25 cellular contexts compared by ENCODE assay signal in the genomic region with DNA sequence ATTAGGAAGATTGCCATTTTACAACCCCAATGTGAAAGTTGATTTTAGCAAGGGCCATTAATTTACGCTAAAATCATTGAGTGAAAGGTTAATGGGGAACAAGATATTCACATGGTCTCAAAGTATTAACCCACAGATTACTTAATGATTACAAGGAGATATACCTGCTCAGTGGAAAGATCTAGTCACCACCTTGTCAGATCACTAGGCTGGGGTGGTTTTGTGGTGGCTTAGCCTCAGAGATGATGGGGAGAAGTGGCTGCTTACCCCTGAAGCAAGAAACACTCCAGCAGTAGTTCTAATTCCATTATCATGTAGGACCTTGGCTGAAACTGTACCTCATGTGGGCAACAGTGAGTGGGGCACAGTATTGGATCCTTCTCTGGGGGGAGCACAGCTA.
"Had no signal": no experiment of that assay in that cellular context is flagged by ENCODE, and none has a peak within 500 bp of the region (broad histone marks: within the 10 kb centered on the region; RNA-seq: fewer than 3 reads in every experiment).

No MANE protein-coding gene starts in this region.

- H3K4me1 Mint-ChIP-seq: activated B cell treated with CpG ODN at 0.5 μM for 24 hours; activated T-helper 17 cell treated with anti-CD3 and anti-CD28 coated beads, Interleukin-2, amount 50 U/mL, for 72 hours; central memory CD8-positive, alpha-beta T cell; T-helper 17 cell had no signal

- DNase-seq: activated B cell treated with CpG ODN at 0.5 μM for 24 hours; activated CD4-positive, alpha-beta T cell treated with anti-CD3 and anti-CD28 coated beads for 48 hours; activated CD4-positive, alpha-beta T cell treated with anti-CD3 and anti-CD28 coated beads, Interleukin-2, amount 50 U/mL, for 1 hour; activated CD4-positive, alpha-beta T cell treated with anti-CD3 and anti-CD28 coated beads, Interleukin-2, amount 50 U/mL, for 48 hours; activated effector memory CD4-positive, alpha-beta T cell treated with Interleukin-2 at 50 U/mL for 16 hours; activated gamma-delta T cell treated with Interleukin-2 at 50 U/mL for 16 hours; activated naive CD4-positive, alpha-beta T cell treated with anti-CD3 and anti-CD28 coated beads, Interleukin-2, amount 50 U/mL, for 16 hours; activated naive CD4-positive, alpha-beta T cell treated with Interleukin-2 at 50 U/mL for 16 hours; activated T-cell treated with anti-CD3 and anti-CD28 coated beads, Interleukin-2, amount 50 U/mL, for 24 hours; brain microvascular endothelial cell; dorsolateral prefrontal cortex; effector memory CD4-positive, alpha-beta T cell; endodermal cell; foreskin fibroblast; head of caudate nucleus; T-helper 1 cell; T-helper 17 cell; T1000; WERI-Rb-1 had no signal

- H3K36me3 Mint-ChIP-seq: activated naive CD8-positive, alpha-beta T cell had no signal

- ATAC-seq: activated T-helper 17 cell treated with anti-CD3 and anti-CD28 coated beads, Interleukin-2, amount 50 U/mL, for 72 hours; esophagus mucosa; T-helper 17 cell had no signal

- H3K4me3 Mint-ChIP-seq: activated B cell treated with CpG ODN at 0.5 μM for 24 hours; activated naive CD8-positive, alpha-beta T cell; activated T-cell treated with anti-CD3 and anti-CD28 coated beads, Interleukin-2, amount 50 U/mL, for 24 hours; activated T-helper 17 cell treated with anti-CD3 and anti-CD28 coated beads, Interleukin-2, amount 50 U/mL, for 72 hours; central memory CD8-positive, alpha-beta T cell; dendritic cell treated with granulocyte-macrophage colony-stimulating factor and Interleukin-4, amounts not matched to agents 40 ng/mL and 50 ng/mL, for 4 days; endodermal cell; T-helper 17 cell; T-helper 2 cell treated with Interferon-gamma antibody and Interleukin-4, amounts not matched to agents 5 μg/mL and 100 μg/mL, for 36 hours had no signal

- H3K27ac Mint-ChIP-seq: activated B cell treated with CpG ODN at 0.5 μM for 24 hours; activated naive CD8-positive, alpha-beta T cell; activated T-cell treated with anti-CD3 and anti-CD28 coated beads, Interleukin-2, amount 50 U/mL, for 24 hours; activated T-helper 17 cell treated with anti-CD3 and anti-CD28 coated beads, Interleukin-2, amount 50 U/mL, for 72 hours; dendritic cell treated with granulocyte-macrophage colony-stimulating factor and Interleukin-4, amounts not matched to agents 40 ng/mL and 50 ng/mL, for 4 days; endodermal cell; T-helper 17 cell; T-helper 2 cell treated with Interferon-gamma antibody and Interleukin-4, amounts not matched to agents 5 μg/mL and 100 μg/mL, for 36 hours had no signal

- H3K9me3 Mint-ChIP-seq: activated B cell treated with CpG ODN at 0.5 μM for 24 hours; activated T-cell treated with anti-CD3 and anti-CD28 coated beads, Interleukin-2, amount 50 U/mL, for 24 hours; activated T-helper 17 cell treated with anti-CD3 and anti-CD28 coated beads, Interleukin-2, amount 50 U/mL, for 72 hours; central memory CD8-positive, alpha-beta T cell; dendritic cell treated with granulocyte-macrophage colony-stimulating factor and Interleukin-4, amounts not matched to agents 40 ng/mL and 50 ng/mL, for 4 days; endodermal cell; T-helper 2 cell treated with Interferon-gamma antibody and Interleukin-4, amounts not matched to agents 5 μg/mL and 100 μg/mL, for 36 hours had no signal

- H3K27me3 Mint-ChIP-seq: activated B cell treated with CpG ODN at 0.5 μM for 24 hours; activated naive CD8-positive, alpha-beta T cell; activated T-cell treated with anti-CD3 and anti-CD28 coated beads, Interleukin-2, amount 50 U/mL, for 24 hours; activated T-helper 17 cell treated with anti-CD3 and anti-CD28 coated beads, Interleukin-2, amount 50 U/mL, for 72 hours; central memory CD8-positive, alpha-beta T cell; dendritic cell treated with granulocyte-macrophage colony-stimulating factor and Interleukin-4, amounts not matched to agents 40 ng/mL and 50 ng/mL, for 4 days had no signal
